Comparison of ENCODE assay signal across 9 cellular contexts in the genomic region with DNA sequence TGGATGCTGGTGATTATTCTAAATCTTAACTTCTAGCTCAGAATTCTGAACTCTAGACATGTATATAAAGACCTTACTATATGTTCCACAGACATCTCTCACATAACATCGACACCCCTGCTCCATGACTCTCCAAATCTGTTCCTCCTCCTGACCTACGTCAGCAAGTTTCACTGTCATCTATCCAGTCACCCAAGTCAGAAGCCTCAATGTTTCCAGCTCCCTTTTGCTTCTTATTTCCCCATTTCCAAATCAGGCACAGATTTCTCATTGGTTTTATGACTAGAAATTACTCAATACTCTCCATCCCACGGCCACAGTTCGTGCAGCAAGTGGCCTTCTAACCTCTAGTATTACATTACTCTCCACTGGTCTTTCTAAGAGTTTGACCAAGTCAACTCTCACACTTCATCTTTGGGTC. TPM values are rescaled to one million over a fixed set of nuclear protein-coding genes. Genes with fewer than 3 reads are reported as not detected.
A peak's percentile ranks its signal among the peaks of the same experiment; 100 is the strongest.
DNase-seq lines count a peak whose midpoint lies in the region; ATAC-seq, FAIRE-seq and TF ChIP-seq lines count a peak whose summit lies in the region.
"Had no signal": no experiment of that assay in that cellular context is flagged by ENCODE, and none has a peak within 500 bp of the region (broad histone marks: within the 10 kb centered on the region; RNA-seq: fewer than 3 reads in every experiment).

No MANE protein-coding gene starts in this region.

- H2AFZ ChIP-seq in OCI-LY1 (ENCODE audit: low read length), result no peak overlapping the region

- peaks cover 84% of the 10 kb centered on the region for H3K4me1 Mint-ChIP-seq in activated T-cell treated with anti-CD3 and anti-CD28 coated beads, Interleukin-2, amount 50 U/mL, for 4 hours (ENCODE audit: low read depth)
- H3K4me1 Mint-ChIP-seq in glutamatergic neuron (ENCODE audit: low read depth, unreplicated experiment), result peaks cover 23% of the 10 kb centered on the region

- H3K27me3 Mint-ChIP-seq in activated T-cell treated with anti-CD3 and anti-CD28 coated beads, Interleukin-2, amount 50 U/mL, for 4 hours (ENCODE audit: low read depth), result no peaks in the 10 kb centered on the region
- H3K27me3 Mint-ChIP-seq in glutamatergic neuron (ENCODE audit: unreplicated experiment), result no peaks in the 10 kb centered on the region

- H3K36me3 ChIP-seq in OCI-LY1 (ENCODE audit: insufficient read depth, low read length) (peaks cover 45% of the 10 kb centered on the region), mucosa of descending colon (ENCODE audit: low read depth) (no peaks in the 10 kb centered on the region)

- TF ChIP-seq CTCF in OCI-LY1 (IDR thresholded peaks at IDR 0.05; ENCODE audit: low read length), result no peak
- no peak for TF ChIP-seq CTCF in mucosa of descending colon (IDR thresholded peaks at IDR 0.05)
- no peak for TF ChIP-seq CTCF in glutamatergic neuron (IDR thresholded peaks at IDR 0.05; ENCODE audit: partially characterized antibody, unreplicated experiment)

- H3K9me2 ChIP-seq in OCI-LY1 (ENCODE audit: low read depth, low read length), result no peaks in the 10 kb centered on the region

- no peak overlapping the region for H3K27ac Mint-ChIP-seq in glutamatergic neuron (ENCODE audit: unreplicated experiment)

- H3K4me1 ChIP-seq in OCI-LY1 (ENCODE audit: insufficient read depth, low read length, severe bottlenecking) (peaks cover 48% of the 10 kb centered on the region), mucosa of descending colon (ENCODE audit: low read depth) (peaks cover 10% of the 10 kb centered on the region)

- peak; percentile 57 to 58 for ATAC-seq in activated T-cell treated with anti-CD3 and anti-CD28 coated beads, Interleukin-2, amount 50 U/mL, for 4 hours
- ATAC-seq in HG02642 (IDR thresholded peaks at IDR 0.05; ENCODE audit: poor library complexity, unreplicated experiment) (peak; percentile 47), mucosa of descending colon (peak; percentile 53)

- no peaks in the 10 kb centered on the region for H3K27me3 ChIP-seq in OCI-LY1 (ENCODE audit: insufficient read depth, low read length)

- no peak overlapping the region; the same call in 1 of the 2 replicates for H3K9ac ChIP-seq in OCI-LY1 (ENCODE audit: low read length)

- H3K36me3 Mint-ChIP-seq in activated T-cell treated with anti-CD3 and anti-CD28 coated beads, Interleukin-2, amount 50 U/mL, for 4 hours (ENCODE audit: insufficient read depth), result peaks cover 25% of the 10 kb centered on the region
- H3K36me3 Mint-ChIP-seq in glutamatergic neuron (ENCODE audit: unreplicated experiment), result no peaks in the 10 kb centered on the region

- H3K9me3 Mint-ChIP-seq in activated T-cell treated with anti-CD3 and anti-CD28 coated beads, Interleukin-2, amount 50 U/mL, for 4 hours, result no peaks in the 10 kb centered on the region
- no peaks in the 10 kb centered on the region for H3K9me3 Mint-ChIP-seq in glutamatergic neuron (ENCODE audit: unreplicated experiment)

- peak overlapping the region; percentile 5 for H3K4me3 ChIP-seq in OCI-LY1 (ENCODE audit: low read depth, low read length, poor library complexity, severe bottlenecking)
- H3K4me3 ChIP-seq in mucosa of descending colon, result no peak overlapping the region

- H4K20me1 ChIP-seq in OCI-LY1 (ENCODE audit: insufficient read depth, low read length), result no peaks in the 10 kb centered on the region

- no peak for DNase-seq in activated T-cell treated with anti-CD3 and anti-CD28 coated beads, Interleukin-2, amount 50 U/mL, for 4 hours
- DNase-seq in activated T-cell treated with anti-CD3 and anti-CD28 coated beads, Interleukin-2, amount 50 U/mL, for 48 hours, result no peak
- DNase-seq in mucosa of descending colon (peak in 1 of 3 donors; percentile 8), urothelium cell line (ENCODE audit: low spot score) (no peak), NCI-H2081 treated with DMSO at 0.1 percent for 48 hours (lab: John Stamatoyannopoulos, UW) (no peak), glutamatergic neuron (no peak)

- intact Hi-C loops in mucosa of descending colon (cut with DNase I, micrococcal nuclease), result no loop called here

- peak overlapping the region; percentile 44 for H3K4me2 ChIP-seq in OCI-LY1 (ENCODE audit: low read length)

- peak overlapping the region; percentile 54 for H3K27ac ChIP-seq in OCI-LY1 (ENCODE audit: low read depth, low read length, poor library complexity, severe bottlenecking)

- no peak for FAIRE-seq in urothelium cell line (lab: Jason Lieb, UNC)
- FAIRE-seq: TTC549 had no signal

- H3K4me3 Mint-ChIP-seq in activated T-cell treated with anti-CD3 and anti-CD28 coated beads, Interleukin-2, amount 50 U/mL, for 4 hours, result peak overlapping the region; percentile 14
- H3K4me3 Mint-ChIP-seq in glutamatergic neuron (ENCODE audit: unreplicated experiment), result no peak overlapping the region

- no peaks in the 10 kb centered on the region; the same call in 1 of the 2 replicates for H3F3A ChIP-seq in OCI-LY1 (ENCODE audit: insufficient read depth, low read length)

- peaks cover 100% of the 10 kb centered on the region for H3K79me2 ChIP-seq in OCI-LY1 (ENCODE audit: insufficient read depth, low read length)

- H3K9me3 ChIP-seq in OCI-LY1 (ENCODE audit: low read length) (no peaks in the 10 kb centered on the region), mucosa of descending colon (no peaks in the 10 kb centered on the region)

RNA-seq across cellular contexts. Expression of a gene that starts 28.5 kb away (rescaled TPM):
- 10 to 100 TPM; 44.9 to 53.5 (median 46.0) TPM for total RNA-seq in activated T-cell treated with anti-CD3 and anti-CD28 coated beads, Interleukin-2, amount 50 U/mL, for 4 hours
- total RNA-seq in mucosa of descending colon, result 10 to 100 TPM; 33.7 to 47.9 (median 46.9) TPM
- total RNA-seq in glutamatergic neuron (ENCODE audit: unreplicated experiment), result 51.0 TPM
